Comparison of ENCODE assay signal across 16 cellular contexts in genomic region chr13:43469791-43470190, GRCh38.
"Had no signal": no experiment of that assay in that cellular context is flagged by ENCODE, and none has a peak within 500 bp of the region (broad histone marks: within the 10 kb centered on the region; RNA-seq: fewer than 3 reads in every experiment).

No MANE protein-coding gene starts in this region.

- DNase-seq: dorsolateral prefrontal cortex; effector CD8-positive, alpha-beta T cell; foreskin fibroblast; glutamatergic neuron; left colon; mammary epithelial cell; naive thymus-derived CD4-positive, alpha-beta T cell; nephron progenitor cell; posterior cingulate gyrus; stimulated activated CD4-positive, alpha-beta T cell treated with anti-CD3 and anti-CD28 coated beads, Interleukin-12 subunit alpha, Interleukin-12 subunit beta, amount 100 ng/mL, for 4 hours; stimulated activated naive CD4-positive, alpha-beta T cell; stomach; substantia nigra; transverse colon had no signal

- ATAC-seq: gastroesophageal sphincter; left colon; naive thymus-derived CD4-positive, alpha-beta T cell; sciatic nerve had no signal
